ENCODE assay signal across 21 cellular contexts in the genomic region with DNA sequence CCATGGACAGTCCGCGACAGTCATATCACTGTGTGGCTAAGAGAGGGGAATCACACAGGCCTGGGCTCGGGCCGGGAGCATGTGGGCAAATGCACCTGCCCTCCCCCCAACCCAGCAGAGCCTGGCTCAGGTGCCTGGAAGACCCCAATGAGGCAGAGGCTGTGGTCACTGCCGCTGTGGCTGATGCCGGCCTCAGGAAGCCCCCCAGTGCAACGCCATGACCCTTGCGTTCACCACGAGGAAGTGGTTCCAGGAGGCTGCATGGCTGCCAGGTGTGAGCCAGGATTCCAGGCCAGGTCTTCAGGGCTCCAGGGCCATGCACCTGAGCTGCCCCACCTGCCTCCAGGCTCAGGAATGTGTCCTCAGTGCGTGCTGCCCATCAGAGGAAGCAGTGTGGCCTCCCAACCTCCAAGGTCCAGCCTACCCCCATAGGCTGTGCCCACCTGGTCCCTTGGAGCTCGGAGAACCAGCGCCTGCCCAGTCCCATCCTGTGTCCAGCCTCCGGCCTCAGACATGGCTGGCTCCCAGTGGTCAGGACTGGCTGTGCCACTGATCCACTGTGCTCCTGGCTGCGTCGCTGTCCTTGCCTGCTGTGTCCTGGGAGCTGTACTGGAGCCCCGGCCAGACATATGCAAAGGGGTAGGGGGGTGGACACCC. TPM values are rescaled to one million over a fixed set of nuclear protein-coding genes. Genes with fewer than 3 reads are reported as not detected.
"Had no signal": no experiment of that assay in that cellular context is flagged by ENCODE, and none has a peak within 500 bp of the region (broad histone marks: within the 10 kb centered on the region; RNA-seq: fewer than 3 reads in every experiment).

No MANE protein-coding gene starts in this region.

- DNase-seq: activated CD4-positive, alpha-beta T cell treated with anti-CD3 and anti-CD28 coated beads, Interleukin-2, amount 50 U/mL, for 1 hour; activated CD8-positive, alpha-beta memory T cell treated with anti-CD3 and anti-CD28 coated beads, Interleukin-2, amount 50 U/mL, for 48 hours; activated effector memory CD4-positive, alpha-beta T cell treated with anti-CD3 and anti-CD28 coated beads, Interleukin-2, amount 50 U/mL, for 16 hours; activated naive CD4-positive, alpha-beta T cell treated with anti-CD3 and anti-CD28 coated beads, Interleukin-2, amount 50 U/mL, for 16 hours; activated T-cell treated with anti-CD3 and anti-CD28 coated beads, Interleukin-2, amount 50 U/mL, for 72 hours; cortex of kidney; erythroblast; foreskin melanocyte; hypothalamus; islet precursor cell; mesenchymal stem cell; natural killer cell; stimulated activated CD4-positive, alpha-beta T cell treated with anti-CD3 and anti-CD28 coated beads, Interleukin-4, amount 100 ng/mL, for 4 hours; T-cell; tibial artery had no signal

- H3K27me3 ChIP-seq: ascending aorta, left lung had no signal

- H3K9me3 ChIP-seq: ascending aorta, left lung, neutrophil, tibial artery had no signal

- H3K36me3 ChIP-seq: ascending aorta, left lung, neutrophil, tibial artery had no signal

- H3K4me3 ChIP-seq: ascending aorta, left lung, skin epidermis, tibial artery had no signal

- H3K27ac ChIP-seq: ascending aorta, left lung, neutrophil, parathyroid adenoma, tibial artery had no signal

- H3K4me1 ChIP-seq: ascending aorta, left lung, parathyroid adenoma had no signal

- ATAC-seq: activated T-cell treated with anti-CD3 and anti-CD28 coated beads, Interleukin-2, amount 50 U/mL, for 72 hours; left lung; natural killer cell; SK-N-SH treated with all-trans-retinoic acid at 6 μM for 48 hours; T-cell had no signal

RNA-seq across cellular contexts. Expression of a gene that starts 8.0 kb away (rescaled TPM):
- total RNA-seq: ascending aorta, natural killer cell had no signal
